In genomic region chr19:38270587-38271167, GRCh38 we compare ENCODE assay signal across 14 cellular contexts. TPM values are rescaled to one million over a fixed set of nuclear protein-coding genes. Genes with fewer than 3 reads are reported as not detected.
A peak's percentile ranks its signal among the peaks of the same experiment; 100 is the strongest.
DNase-seq lines count a peak whose midpoint lies in the region; ATAC-seq and TF ChIP-seq lines count a peak whose summit lies in the region.
"Had no signal": no experiment of that assay in that cellular context is flagged by ENCODE, and none has a peak within 500 bp of the region (broad histone marks: within the 10 kb centered on the region; RNA-seq: fewer than 3 reads in every experiment).

No MANE protein-coding gene starts in this region.

- TF ChIP-seq CTCF in VCaP (conservative IDR thresholded peaks at IDR 0.05) (no peak), CD14-positive monocyte (IDR thresholded peaks at IDR 0.05) (no peak)

- peaks cover 37% of the 10 kb centered on the region for H3K4me1 Mint-ChIP-seq in CD14-positive monocyte

- peak; percentile 30 for DNase-seq in ACHN
- DNase-seq in HK-2 (ENCODE audit: unreplicated experiment) = peak; percentile 46
- DNase-seq in kidney tubule cell (ENCODE audit: low spot score) = peak; percentile 76
- no peak for DNase-seq in CD14-positive monocyte (ENCODE audit: low spot score)
- no peak for DNase-seq in NCI-H187 (lab: John Stamatoyannopoulos, UW)
- DNase-seq: activated CD4-positive, alpha-beta T cell treated with anti-CD3 and anti-CD28 coated beads, Interleukin-2, amount 50 U/mL, for 4 hours; activated naive CD4-positive, alpha-beta T cell treated with anti-CD3 and anti-CD28 coated beads, Interleukin-2, amount 10 ng/mL, durations not matched to agents 7 days and 5 days; effector CD4-positive, alpha-beta T cell; psoas muscle had no signal

- H3K36me3 Mint-ChIP-seq in CD14-positive monocyte = peaks cover 30 to 34% of the 10 kb centered on the region in 2 donors
- H3K36me3 Mint-ChIP-seq: activated naive CD4-positive, alpha-beta T cell treated with anti-CD3 and anti-CD28 coated beads, Interleukin-2, amount 10 ng/mL, durations not matched to agents 7 days and 5 days had no signal

- ATAC-seq in HG02938 (IDR thresholded peaks at IDR 0.05; ENCODE audit: unreplicated experiment) (no peak), esophagus mucosa (no peak)
- ATAC-seq: psoas muscle had no signal

- H3K4me3 Mint-ChIP-seq in CD14-positive monocyte = no peak overlapping the region
- H3K4me3 Mint-ChIP-seq: activated naive CD4-positive, alpha-beta T cell treated with anti-CD3 and anti-CD28 coated beads, Interleukin-2, amount 10 ng/mL, durations not matched to agents 7 days and 5 days had no signal

- peaks cover 2 to 4% (median 2%) of the 10 kb centered on the region in 3 donors for H3K27me3 Mint-ChIP-seq in CD14-positive monocyte (ENCODE audit: low read depth in 3 of 3)

- H3K27ac ChIP-seq in VCaP = peak overlapping the region; percentile 74
- H3K27ac ChIP-seq: BLaER1, psoas muscle had no signal

- H3K9me3 Mint-ChIP-seq in CD14-positive monocyte = no peaks in the 10 kb centered on the region
- H3K9me3 Mint-ChIP-seq: activated naive CD4-positive, alpha-beta T cell treated with anti-CD3 and anti-CD28 coated beads, Interleukin-2, amount 10 ng/mL, durations not matched to agents 7 days and 5 days had no signal

- intact Hi-C loops in CD14-positive monocyte (cut with micrococcal nuclease) = no loop called here

- H3K27ac Mint-ChIP-seq in CD14-positive monocyte = peak overlapping the region in 1 of 7 donors; percentile 46
- H3K27ac Mint-ChIP-seq: activated naive CD4-positive, alpha-beta T cell treated with anti-CD3 and anti-CD28 coated beads, Interleukin-2, amount 10 ng/mL, durations not matched to agents 7 days and 5 days had no signal

- in situ Hi-C loops in ACHN (cut with HindIII; ENCODE audit: low pct_ligation_motif_present, low pct_unique_long_range_greater_than_20kb, low sequenced_read_pairs) = no loop called here

RNA-seq across cellular contexts. Expression of gene SPINT2, which starts 6.3 kb away (rescaled TPM):
- polyA plus RNA-seq in CD14-positive monocyte = 100 to 1,000 TPM; 114 to 139 TPM
- total RNA-seq in esophagus mucosa = 356 TPM

RNA-seq across cellular contexts. Expression of gene PPP1R14A, which starts 14.5 kb away (rescaled TPM):
- not detected for polyA plus RNA-seq in CD14-positive monocyte
- 2.8 TPM for total RNA-seq in esophagus mucosa

RNA-seq across cellular contexts. Expression of gene C19orf33, which starts 33.4 kb away (rescaled TPM):
- polyA plus RNA-seq in CD14-positive monocyte = under 1 TPM; 0.69 to 0.73 TPM
- 272 TPM for total RNA-seq in esophagus mucosa

RNA-seq across cellular contexts. Expression of gene YIF1B, which starts 45.1 kb away (rescaled TPM):
- polyA plus RNA-seq in CD14-positive monocyte = 10 to 100 TPM; 79.4 to 90.5 TPM
- total RNA-seq in esophagus mucosa = 43.1 TPM

RNA-seq across cellular contexts. Expression of gene DPF1, which starts 46.7 kb away (rescaled TPM):
- not detected for polyA plus RNA-seq in CD14-positive monocyte
- 0.16 TPM for total RNA-seq in esophagus mucosa
- total RNA-seq: liver, psoas muscle had no signal
- polyA plus RNA-seq: liver had no signal

Comparison
In these comparisons a context has a peak if more than half of its experiments do, and no peak if none do; other contexts are left out.
1. DNase-seq: peak in ACHN (single experiment), HK-2 (single experiment) and kidney tubule cell (single experiment); none in CD14-positive monocyte (single experiment) and NCI-H187 (0 of 2).